ENCODE assay signal across 21 cellular contexts in genomic region chr1:45767035-45767434, GRCh38. TPM values are rescaled to one million over a fixed set of nuclear protein-coding genes. Genes with fewer than 3 reads are reported as not detected.
A peak's percentile ranks its signal among the peaks of the same experiment; 100 is the strongest.
DNase-seq lines count a peak whose midpoint lies in the region; ATAC-seq, FAIRE-seq and TF ChIP-seq lines count a peak whose summit lies in the region.
"Had no signal": no experiment of that assay in that cellular context is flagged by ENCODE, and none has a peak within 500 bp of the region (broad histone marks: within the 10 kb centered on the region; RNA-seq: fewer than 3 reads in every experiment).

No MANE protein-coding gene starts in this region.

- no peak overlapping the region for H3K27ac Mint-ChIP-seq in stimulated activated memory B cell treated with anti-CD40 and anti-IgM and Interleukin-4, amounts not matched to agents 10 μg/mL and 1 μg/mL and 100 μg/mL, for 72 hours
- H3K27ac Mint-ChIP-seq: activated CD4-positive, alpha-beta T cell treated with anti-CD3 and anti-CD28 coated beads, Interleukin-2, amount 10 ng/mL, durations not matched to agents 24 days and 14 days; stimulated activated effector memory CD8-positive, alpha-beta T cell treated with anti-CD3 and anti-CD28 coated beads, Interleukin-12 subunit alpha, Interleukin-12 subunit beta, amount 100 ng/mL, for 72 hours had no signal

- H3K36me3 Mint-ChIP-seq in stimulated activated memory B cell treated with anti-CD40 and anti-IgM and Interleukin-4, amounts not matched to agents 10 μg/mL and 1 μg/mL and 100 μg/mL, for 72 hours: no peaks in the 10 kb centered on the region
- H3K36me3 Mint-ChIP-seq: immature natural killer cell; stimulated activated effector memory CD8-positive, alpha-beta T cell treated with anti-CD3 and anti-CD28 coated beads, Interleukin-12 subunit alpha, Interleukin-12 subunit beta, amount 100 ng/mL, for 72 hours had no signal

- H3K9me3 Mint-ChIP-seq in stimulated activated memory B cell treated with anti-CD40 and anti-IgM and Interleukin-4, amounts not matched to agents 10 μg/mL and 1 μg/mL and 100 μg/mL, for 72 hours: no peaks in the 10 kb centered on the region
- H3K9me3 Mint-ChIP-seq: activated CD4-positive, alpha-beta T cell treated with anti-CD3 and anti-CD28 coated beads, Interleukin-2, amount 10 ng/mL, durations not matched to agents 24 days and 14 days; immature natural killer cell; stimulated activated effector memory CD8-positive, alpha-beta T cell treated with anti-CD3 and anti-CD28 coated beads, Interleukin-12 subunit alpha, Interleukin-12 subunit beta, amount 100 ng/mL, for 72 hours had no signal

- no peak for FAIRE-seq in GM19239 (lab: Jason Lieb, UNC)

- H3K4me3 ChIP-seq in AG09309 (ENCODE audit: control insufficient read depth, low read depth, low read length) (no peak overlapping the region), HFF-Myc (replicated peaks; ENCODE audit: low read depth, low read length) (no peak overlapping the region), brain microvascular endothelial cell (ENCODE audit: low read depth, low read length) (no peak overlapping the region)
- H3K4me3 ChIP-seq: cardiac muscle cell, smooth muscle cell, transverse colon had no signal

- no peak overlapping the region for H3K4me3 Mint-ChIP-seq in stimulated activated memory B cell treated with anti-CD40 and anti-IgM and Interleukin-4, amounts not matched to agents 10 μg/mL and 1 μg/mL and 100 μg/mL, for 72 hours
- H3K4me3 Mint-ChIP-seq: activated CD4-positive, alpha-beta T cell treated with anti-CD3 and anti-CD28 coated beads, Interleukin-2, amount 10 ng/mL, durations not matched to agents 24 days and 14 days; immature natural killer cell; stimulated activated effector memory CD8-positive, alpha-beta T cell treated with anti-CD3 and anti-CD28 coated beads, Interleukin-12 subunit alpha, Interleukin-12 subunit beta, amount 100 ng/mL, for 72 hours had no signal

- in situ Hi-C loops in brain microvascular endothelial cell (cut with HindIII; ENCODE audit: low pct_ligation_motif_present, low sequenced_read_pairs): no loop called here

- peak overlapping the region; percentile 4 for H3K27ac ChIP-seq in brain microvascular endothelial cell
- H3K27ac ChIP-seq: cardiac muscle cell, transverse colon had no signal

- H3K27me3 Mint-ChIP-seq in stimulated activated memory B cell treated with anti-CD40 and anti-IgM and Interleukin-4, amounts not matched to agents 10 μg/mL and 1 μg/mL and 100 μg/mL, for 72 hours: no peaks in the 10 kb centered on the region

- TF ChIP-seq CTCF in AG09309 (IDR thresholded peaks at IDR 0.05; ENCODE audit: control insufficient read depth, insufficient read depth, low read depth, low read length, missing control alignments) (no peak), HFF-Myc (IDR thresholded peaks at IDR 0.05; ENCODE audit: low read depth, low read length, missing control alignments) (no peak), brain microvascular endothelial cell (IDR thresholded peaks at IDR 0.05; ENCODE audit: low read depth, low read length, missing control alignments) (no peak)

- no peak for ATAC-seq in GM18511 (IDR thresholded peaks at IDR 0.05; ENCODE audit: unreplicated experiment)
- ATAC-seq in stimulated activated memory B cell treated with anti-CD40 and anti-IgM and Interleukin-4, amounts not matched to agents 10 μg/mL and 1 μg/mL and 100 μg/mL, for 72 hours: no peak
- ATAC-seq: stimulated activated effector memory CD8-positive, alpha-beta T cell treated with anti-CD3 and anti-CD28 coated beads, Interleukin-12 subunit alpha, Interleukin-12 subunit beta, amount 100 ng/mL, for 72 hours had no signal

- no peaks in the 10 kb centered on the region for H3K36me3 ChIP-seq in brain microvascular endothelial cell (replicated peaks)
- H3K36me3 ChIP-seq: cardiac muscle cell, transverse colon had no signal

- H3K4me1 Mint-ChIP-seq in stimulated activated memory B cell treated with anti-CD40 and anti-IgM and Interleukin-4, amounts not matched to agents 10 μg/mL and 1 μg/mL and 100 μg/mL, for 72 hours: no peaks in the 10 kb centered on the region
- H3K4me1 Mint-ChIP-seq: activated CD4-positive, alpha-beta T cell treated with anti-CD3 and anti-CD28 coated beads, Interleukin-2, amount 10 ng/mL, durations not matched to agents 24 days and 14 days; immature natural killer cell; stimulated activated effector memory CD8-positive, alpha-beta T cell treated with anti-CD3 and anti-CD28 coated beads, Interleukin-12 subunit alpha, Interleukin-12 subunit beta, amount 100 ng/mL, for 72 hours had no signal

- DNase-seq in AG09309 (ENCODE audit: low read depth): peak; percentile 41
- DNase-seq in HFF-Myc (ENCODE audit: extremely low read depth, low read depth): peak; percentile 77
- peak; percentile 24 for DNase-seq in brain microvascular endothelial cell
- DNase-seq in myocyte (ENCODE audit: low read depth): peak; percentile 34
- no peak for DNase-seq in GM19239 (ENCODE audit: insufficient read length, low spot score)
- no peak for DNase-seq in HUDEP-2 (lab: John Stamatoyannopoulos, UW; ENCODE audit: unreplicated experiment in 76 of 76)
- DNase-seq: activated CD4-positive, alpha-beta T cell treated with anti-CD3 and anti-CD28 coated beads, Interleukin-2, amount 10 ng/mL, durations not matched to agents 24 days and 14 days; activated naive CD4-positive, alpha-beta T cell treated with anti-CD3 and anti-CD28 coated beads, Interleukin-2, amount 50 U/mL, for 16 hours; activated T-cell treated with anti-CD3 and anti-CD28 coated beads for 4 hours; Caco-2; effector CD8-positive, alpha-beta T cell; immature natural killer cell; NCI-H2029; NCI-H524; occipital lobe; transverse colon had no signal

- H3K27me3 ChIP-seq in brain microvascular endothelial cell (replicated peaks): no peaks in the 10 kb centered on the region
- H3K27me3 ChIP-seq: cardiac muscle cell, transverse colon had no signal

RNA-seq across cellular contexts. Expression of gene IPP, which starts 16.6 kb away (rescaled TPM):
- total RNA-seq in myocyte: 13.7 and 18.4 TPM in 2 replicates
- polyA plus RNA-seq in myocyte (2012): 16.8 TPM

RNA-seq across cellular contexts. Expression of gene MAST2, which starts 36.4 kb away (rescaled TPM):
- 41.3 and 70.3 TPM in 2 replicates for total RNA-seq in myocyte
- 56.4 TPM for polyA plus RNA-seq in myocyte (2012)

Comparison
In these comparisons a context has a peak if more than half of its experiments do, and no peak if none do; other contexts are left out.
1. DNase-seq: peak in AG09309 (single experiment), HFF-Myc (single experiment), brain microvascular endothelial cell (single experiment) and myocyte (single experiment); none in GM19239 (single experiment) and HUDEP-2 (0 of 76).